ENCODE assay signal across 37 cellular contexts in the genomic region with DNA sequence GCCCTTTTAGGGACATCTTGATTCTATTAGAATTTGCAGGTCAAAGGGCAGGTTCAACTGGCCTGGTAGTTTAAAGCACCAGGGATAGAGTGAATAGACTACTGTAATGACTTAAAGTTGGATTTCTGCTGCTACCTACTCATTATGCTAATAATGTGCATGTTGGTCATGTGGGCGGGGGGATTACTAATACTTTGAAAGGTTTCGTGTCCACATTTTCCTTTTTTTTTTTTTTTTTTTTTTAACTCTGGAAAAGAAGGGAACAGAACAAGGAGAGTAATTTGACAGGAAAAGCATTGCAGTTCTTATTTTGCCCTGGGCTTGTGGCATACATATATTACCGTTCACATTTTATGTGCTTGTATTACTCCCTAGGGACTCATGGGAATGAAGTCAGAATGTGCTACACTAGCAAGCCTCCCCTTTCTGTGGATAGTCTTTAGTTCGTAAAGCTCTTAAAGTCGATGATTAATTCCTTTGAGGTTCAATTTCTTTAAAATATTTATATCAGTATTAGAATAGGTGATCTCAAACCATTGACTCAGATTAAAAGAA.
DNase-seq lines count a peak whose midpoint lies in the region; ATAC-seq, FAIRE-seq and TF ChIP-seq lines count a peak whose summit lies in the region.
"Had no signal": no experiment of that assay in that cellular context is flagged by ENCODE, and none has a peak within 500 bp of the region (broad histone marks: within the 10 kb centered on the region; RNA-seq: fewer than 3 reads in every experiment).

No MANE protein-coding gene starts in this region.

- peaks cover 10% of the 10 kb centered on the region for H3K4me1 ChIP-seq in neural progenitor cell
- H3K4me1 ChIP-seq: BLaER1, esophagus squamous epithelium had no signal

- no peaks in the 10 kb centered on the region for H4K20me1 ChIP-seq in neural progenitor cell (ENCODE audit: low read depth)
- H4K20me1 ChIP-seq: BLaER1 had no signal

- peaks cover 36% of the 10 kb centered on the region for H3K36me3 ChIP-seq in MG63
- peaks cover 5% of the 10 kb centered on the region for H3K36me3 ChIP-seq in neural progenitor cell
- H3K36me3 ChIP-seq: gastrocnemius medialis had no signal

- H3K36me3 Mint-ChIP-seq in chondrocyte (ENCODE audit: low read depth) (peaks cover 5% of the 10 kb centered on the region), neural progenitor cell (peaks cover 12% of the 10 kb centered on the region)
- peaks cover 16 to 21% of the 10 kb centered on the region in 2 donors for H3K36me3 Mint-ChIP-seq in stimulated activated naive B cell treated with anti-CD40 and anti-IgM and Interleukin-4, amounts not matched to agents 10 μg/mL and 1 μg/mL and 100 μg/mL, for 72 hours

- no peak overlapping the region for H3K27ac ChIP-seq in neural progenitor cell
- H3K27ac ChIP-seq: BLaER1, esophagus squamous epithelium, spleen, upper lobe of left lung had no signal

- H3K9me3 ChIP-seq in MG63, result no peaks in the 10 kb centered on the region
- H3K9me3 ChIP-seq in neural progenitor cell (ENCODE audit: low read depth), result no peaks in the 10 kb centered on the region
- H3K9me3 ChIP-seq: esophagus squamous epithelium, gastrocnemius medialis, upper lobe of left lung had no signal

- H3K4me3 Mint-ChIP-seq in chondrocyte (ENCODE audit: unreplicated experiment) (no peak overlapping the region), neural progenitor cell (peak overlapping the region; percentile 54)
- H3K4me3 Mint-ChIP-seq in stimulated activated naive B cell treated with anti-CD40 and anti-IgM and Interleukin-4, amounts not matched to agents 10 μg/mL and 1 μg/mL and 100 μg/mL, for 72 hours, result no peak overlapping the region
- H3K4me3 Mint-ChIP-seq: activated naive CD8-positive, alpha-beta T cell; dendritic cell treated with granulocyte-macrophage colony-stimulating factor and Interleukin-4, amounts not matched to agents 40 ng/mL and 50 ng/mL, for 4 days; T-cell had no signal

- peaks cover 43% of the 10 kb centered on the region for H3K4me1 Mint-ChIP-seq in chondrocyte (ENCODE audit: low read depth)
- H3K4me1 Mint-ChIP-seq in neural progenitor cell, result peaks cover 60% of the 10 kb centered on the region
- H3K4me1 Mint-ChIP-seq in stimulated activated naive B cell treated with anti-CD40 and anti-IgM and Interleukin-4, amounts not matched to agents 10 μg/mL and 1 μg/mL and 100 μg/mL, for 72 hours, result no peaks in the 10 kb centered on the region
- H3K4me1 Mint-ChIP-seq: T-cell had no signal

- H3K9ac ChIP-seq in neural progenitor cell, result no peak overlapping the region
- H3K9ac ChIP-seq: BLaER1 had no signal

- TF ChIP-seq CTCF in D721Med (IDR thresholded peaks at IDR 0.05; ENCODE audit: insufficient read depth, missing control alignments) (no peak), chondrocyte (IDR thresholded peaks at IDR 0.05) (peak; percentile 23), neural progenitor cell (IDR thresholded peaks at IDR 0.05) (no peak)

- H2AFZ ChIP-seq in neural progenitor cell (replicated peaks), result no peak overlapping the region

- H3K27ac Mint-ChIP-seq in chondrocyte (ENCODE audit: unreplicated experiment), result peak overlapping the region; percentile 92
- H3K27ac Mint-ChIP-seq in neural progenitor cell, result peak overlapping the region; percentile 78
- no peak overlapping the region for H3K27ac Mint-ChIP-seq in stimulated activated naive B cell treated with anti-CD40 and anti-IgM and Interleukin-4, amounts not matched to agents 10 μg/mL and 1 μg/mL and 100 μg/mL, for 72 hours
- H3K27ac Mint-ChIP-seq: activated naive CD8-positive, alpha-beta T cell; activated T-helper 2 cell treated with anti-CD3 and anti-CD28 coated beads, Interferon-gamma antibody, Interleukin-2, Interleukin-4, amounts not matched to agents 10 μg/mL and 5 μg/mL and 100 μg/mL, durations not matched to agents 14 hours and 24 hours and 36 hours; dendritic cell treated with granulocyte-macrophage colony-stimulating factor and Interleukin-4, amounts not matched to agents 40 ng/mL and 50 ng/mL, for 4 days; T-cell had no signal

- H3K9me3 Mint-ChIP-seq in chondrocyte (ENCODE audit: low read depth), result no peaks in the 10 kb centered on the region
- H3K9me3 Mint-ChIP-seq in neural progenitor cell, result no peaks in the 10 kb centered on the region
- peaks cover 5% of the 10 kb centered on the region in 2 donors for H3K9me3 Mint-ChIP-seq in stimulated activated naive B cell treated with anti-CD40 and anti-IgM and Interleukin-4, amounts not matched to agents 10 μg/mL and 1 μg/mL and 100 μg/mL, for 72 hours
- H3K9me3 Mint-ChIP-seq: dendritic cell treated with granulocyte-macrophage colony-stimulating factor and Interleukin-4, amounts not matched to agents 40 ng/mL and 50 ng/mL, for 4 days; T-cell had no signal

- no peaks in the 10 kb centered on the region for H3K79me2 ChIP-seq in neural progenitor cell (ENCODE audit: low read depth)

- no peaks in the 10 kb centered on the region for H3K27me3 Mint-ChIP-seq in chondrocyte (ENCODE audit: low read depth)
- H3K27me3 Mint-ChIP-seq in neural progenitor cell (ENCODE audit: insufficient read depth, low read depth), result no peaks in the 10 kb centered on the region
- no peaks in the 10 kb centered on the region for H3K27me3 Mint-ChIP-seq in stimulated activated naive B cell treated with anti-CD40 and anti-IgM and Interleukin-4, amounts not matched to agents 10 μg/mL and 1 μg/mL and 100 μg/mL, for 72 hours
- H3K27me3 Mint-ChIP-seq: activated naive CD8-positive, alpha-beta T cell; dendritic cell treated with granulocyte-macrophage colony-stimulating factor and Interleukin-4, amounts not matched to agents 40 ng/mL and 50 ng/mL, for 4 days; T-cell had no signal

- DNase-seq in D721Med (ENCODE audit: insufficient read length, low spot score) (no peak), MG63 (peak; percentile 9), chondrocyte (ENCODE audit: low spot score) (no peak), neural progenitor cell (ENCODE audit: low spot score) (no peak), AG20443 (ENCODE audit: low spot score) (no peak)
- DNase-seq in stimulated activated naive B cell treated with anti-CD40 and anti-IgM and Interleukin-4, amounts not matched to agents 10 μg/mL and 1 μg/mL and 100 μg/mL, for 72 hours, result no peak
- DNase-seq: ACHN; activated CD4-positive, alpha-beta T cell treated with anti-CD3 and anti-CD28 coated beads, Interleukin-2, amount 50 U/mL, for 4 hours; activated CD8-positive, alpha-beta memory T cell treated with anti-CD3 and anti-CD28 coated beads, Interleukin-2, amount 50 U/mL, for 4 hours; aorta; central memory CD4-positive, alpha-beta T cell; DND-41; esophagus squamous epithelium; gastrocnemius medialis; HCEC 1CT; hippocampal formation; left colon; mesendoderm; MM.1S; NCI-H1417; NCI-H2081; NCI-H446 treated with DMSO at 0.1 percent for 48 hours; NK-92 treated with Interleukin-12 subunit alpha and Interleukin-12 subunit beta, amount 100 ng/mL, for 24 hours; SHP77 treated with DMSO at 0.1 percent for 48 hours; spleen; T-cell; upper lobe of left lung had no signal

- no peaks in the 10 kb centered on the region for H3K27me3 ChIP-seq in MG63
- H3K27me3 ChIP-seq in neural progenitor cell, result no peaks in the 10 kb centered on the region
- H3K27me3 ChIP-seq: BLaER1, esophagus squamous epithelium, gastrocnemius medialis, right atrium auricular region, spleen, upper lobe of left lung had no signal

- H3K4me3 ChIP-seq in MG63 (no peak overlapping the region), neural progenitor cell (no peak overlapping the region)
- H3K4me3 ChIP-seq: BLaER1, esophagus squamous epithelium, gastrocnemius medialis, K562, right atrium auricular region, spleen, upper lobe of left lung had no signal

- H3F3A ChIP-seq in neural progenitor cell (ENCODE audit: low read depth), result peaks cover 4% of the 10 kb centered on the region

- ATAC-seq in HG02571 (IDR thresholded peaks at IDR 0.05; ENCODE audit: unreplicated experiment), result no peak
- no peak for ATAC-seq in stimulated activated naive B cell treated with anti-CD40 and anti-IgM and Interleukin-4, amounts not matched to agents 10 μg/mL and 1 μg/mL and 100 μg/mL, for 72 hours (replicated peaks)
- ATAC-seq in GM21423 (IDR thresholded peaks at IDR 0.05; ENCODE audit: unreplicated experiment), result no peak
- ATAC-seq: gastrocnemius medialis, K562, left colon, T-cell had no signal

- peak overlapping the region; percentile 31 for H3K4me2 ChIP-seq in neural progenitor cell
- H3K4me2 ChIP-seq: BLaER1 had no signal

- peak; percentile 25 for FAIRE-seq in D721Med (lab: Jason Lieb, UNC)
- FAIRE-seq: GM18507, HTR-8/SVneo, K562 had no signal
